Comparison of ENCODE assay signal across 8 cellular contexts in genomic region chr7:151080522-151081169, GRCh38. TPM values are rescaled to one million over a fixed set of nuclear protein-coding genes. Genes with fewer than 3 reads are reported as not detected.
A peak's percentile ranks its signal among the peaks of the same experiment; 100 is the strongest.
DNase-seq lines count a peak whose midpoint lies in the region; ATAC-seq, FAIRE-seq and TF ChIP-seq lines count a peak whose summit lies in the region.

FASTK (minus strand) TSS chr7:151080809; CDS start chr7:151080766, 43 bp downstream.

- H3K27ac Mint-ChIP-seq in WTC11 (peak within 1 kb of the TSS; percentile 85; the same call in 1 of the 2 replicates), immature natural killer cell (peak within 1 kb of the TSS; percentile 53 to 84 (median 82))

- CTCF ChIA-PET in WTC11 (lab: Charles Lee) = interaction anchor here (0.7 to 1.6 kb wide), 13 partner anchors 10 to 117 kb away, joined by 3 to 14 read pairs (median 5); partner anchors contain the start of gene ABCB8

- H3K27me3 Mint-ChIP-seq in WTC11 (ENCODE audit: low read depth) (peaks cover 3% of the 10 kb centered on the region; the same call in 1 of the 2 replicates), immature natural killer cell (ENCODE audit: low read depth in 3 of 3) (peaks cover 0 to 17% (median 2%) of the 10 kb centered on the region in 3 donors)

- peaks cover 13% of the 10 kb centered on the region for H3K36me3 ChIP-seq in bronchial epithelial cell (ENCODE audit: control insufficient read depth, insufficient read depth, low read length)

- peak within 1 kb of the TSS; percentile 92 for H3K4me3 ChIP-seq in bronchial epithelial cell (ENCODE audit: low read depth, low read length)

- no peak for TF ChIP-seq CTCF in WTC11 (IDR thresholded peaks at IDR 0.05)
- no peak for TF ChIP-seq CTCF in bronchial epithelial cell (IDR thresholded peaks at IDR 0.05; ENCODE audit: insufficient read depth, low read length, severe bottlenecking)

- peaks cover 43% of the 10 kb centered on the region for H3K4me1 Mint-ChIP-seq in WTC11
- H3K4me1 Mint-ChIP-seq in immature natural killer cell = peaks cover 39 to 45% of the 10 kb centered on the region in 2 donors

- H3K4me3 Mint-ChIP-seq in WTC11 (peak within 1 kb of the TSS; percentile 87), immature natural killer cell (peak within 1 kb of the TSS; percentile 82 to 88 (median 85))

- H3K36me3 Mint-ChIP-seq in WTC11 (peaks cover 3% of the 10 kb centered on the region; the same call in 1 of the 2 replicates), immature natural killer cell (peaks cover 0 to 1% (median 0%) of the 10 kb centered on the region in 3 donors)

- no peak for FAIRE-seq in bronchial epithelial cell (lab: Jason Lieb, UNC)

- DNase-seq in ACHN = peak; percentile 96
- peak; percentile 91 for DNase-seq in NCI-H2227 treated with DMSO at 0.1 percent for 48 hours (lab: John Stamatoyannopoulos, UW)
- peak; percentile 84 for DNase-seq in WTC11 (ENCODE audit: low spot score)
- DNase-seq in bronchial epithelial cell (ENCODE audit: low read depth) = peak; percentile 74
- DNase-seq in immature natural killer cell = peak; percentile 88
- peak; percentile 65 for DNase-seq in smooth muscle cell of the brain vasculature (ENCODE audit: low read depth, low spot score)

- POLR2A ChIA-PET in WTC11 (lab: Charles Lee) = interaction anchor here (0.5 to 1.6 kb wide), 5 partner anchors 18 to 699 kb away, joined by 3 to 13 read pairs (median 3); no protein-coding TSS in a partner anchor

- in situ Hi-C loops in ACHN (cut with HindIII; ENCODE audit: low pct_ligation_motif_present, low pct_unique_long_range_greater_than_20kb, low sequenced_read_pairs) = no loop called here

- H3K9me3 Mint-ChIP-seq in WTC11 (no peaks in the 10 kb centered on the region), immature natural killer cell (no peaks in the 10 kb centered on the region)

- peak; percentile 81 for ATAC-seq in GM18907 (IDR thresholded peaks at IDR 0.05; ENCODE audit: unreplicated experiment)
- peak; percentile 73 for ATAC-seq in HG03135 (IDR thresholded peaks at IDR 0.05; ENCODE audit: unreplicated experiment)
- peak; percentile 45 for ATAC-seq in WTC11

- no peaks in the 10 kb centered on the region for H3K27me3 ChIP-seq in bronchial epithelial cell (ENCODE audit: control insufficient read depth, insufficient read depth, low read length)

TF ChIP-seq in WTC11, 78 proteins besides CTCF, POLR2A, EP300 and RAD21 (continues in another document):
- TF ChIP-seq SMAD3 (CRISPR knock-in tag; IDR thresholded peaks at IDR 0.05; ENCODE audit: borderline replicate concordance) (0 out of 2 replicates have a peak, but pooled peaks have one; percentile 18), CBFB (CRISPR knock-in tag; IDR thresholded peaks at IDR 0.05; ENCODE audit: low read depth) (no peak), JUN (CRISPR knock-in tag; IDR thresholded peaks at IDR 0.05) (peak; percentile 70), ZNF317 (CRISPR knock-in tag; IDR thresholded peaks at IDR 0.05; ENCODE audit: borderline replicate concordance, low read depth) (0 out of 2 replicates have a peak, but pooled peaks have one; percentile 31), NR2C2 (CRISPR knock-in tag; IDR thresholded peaks at IDR 0.05) (no peak), ARID4B (CRISPR knock-in tag; IDR thresholded peaks at IDR 0.05; ENCODE audit: borderline replicate concordance) (peak; percentile 58; the same call in 1 of the 2 replicates), SP1 (CRISPR knock-in tag; conservative IDR thresholded peaks at IDR 0.05) (peak; percentile 66; the same call in 1 of the 2 replicates), MYBL2 (CRISPR knock-in tag; IDR thresholded peaks at IDR 0.05) (peak; percentile 24; the same call in 1 of the 2 replicates), ZNF281 (CRISPR knock-in tag; IDR thresholded peaks at IDR 0.05) (no peak), CREM (CRISPR knock-in tag; IDR thresholded peaks at IDR 0.05) (no peak; the same call in 1 of the 2 replicates), NFYB (CRISPR knock-in tag; conservative IDR thresholded peaks at IDR 0.05; ENCODE audit: low read depth) (0 out of 2 replicates have a peak, but pooled peaks have one; percentile 8)
- TF ChIP-seq, protein P1, sequence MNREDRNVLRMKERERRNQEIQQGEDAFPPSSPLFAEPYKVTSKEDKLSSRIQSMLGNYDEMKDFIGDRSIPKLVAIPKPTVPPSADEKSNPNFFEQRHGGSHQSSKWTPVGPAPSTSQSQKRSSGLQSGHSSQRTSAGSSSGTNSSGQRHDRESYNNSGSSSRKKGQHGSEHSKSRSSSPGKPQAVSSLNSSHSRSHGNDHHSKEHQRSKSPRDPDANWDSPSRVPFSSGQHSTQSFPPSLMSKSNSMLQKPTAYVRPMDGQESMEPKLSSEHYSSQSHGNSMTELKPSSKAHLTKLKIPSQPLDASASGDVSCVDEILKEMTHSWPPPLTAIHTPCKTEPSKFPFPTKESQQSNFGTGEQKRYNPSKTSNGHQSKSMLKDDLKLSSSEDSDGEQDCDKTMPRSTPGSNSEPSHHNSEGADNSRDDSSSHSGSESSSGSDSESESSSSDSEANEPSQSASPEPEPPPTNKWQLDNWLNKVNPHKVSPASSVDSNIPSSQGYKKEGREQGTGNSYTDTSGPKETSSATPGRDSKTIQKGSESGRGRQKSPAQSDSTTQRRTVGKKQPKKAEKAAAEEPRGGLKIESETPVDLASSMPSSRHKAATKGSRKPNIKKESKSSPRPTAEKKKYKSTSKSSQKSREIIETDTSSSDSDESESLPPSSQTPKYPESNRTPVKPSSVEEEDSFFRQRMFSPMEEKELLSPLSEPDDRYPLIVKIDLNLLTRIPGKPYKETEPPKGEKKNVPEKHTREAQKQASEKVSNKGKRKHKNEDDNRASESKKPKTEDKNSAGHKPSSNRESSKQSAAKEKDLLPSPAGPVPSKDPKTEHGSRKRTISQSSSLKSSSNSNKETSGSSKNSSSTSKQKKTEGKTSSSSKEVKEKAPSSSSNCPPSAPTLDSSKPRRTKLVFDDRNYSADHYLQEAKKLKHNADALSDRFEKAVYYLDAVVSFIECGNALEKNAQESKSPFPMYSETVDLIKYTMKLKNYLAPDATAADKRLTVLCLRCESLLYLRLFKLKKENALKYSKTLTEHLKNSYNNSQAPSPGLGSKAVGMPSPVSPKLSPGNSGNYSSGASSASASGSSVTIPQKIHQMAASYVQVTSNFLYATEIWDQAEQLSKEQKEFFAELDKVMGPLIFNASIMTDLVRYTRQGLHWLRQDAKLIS (CRISPR knock-in tag; IDR thresholded peaks at IDR 0.05; ENCODE audit: borderline replicate concordance) = no peak

RNA-seq across cellular contexts. Expression of gene FASTK, which starts in this region (rescaled TPM):
- total RNA-seq in WTC11 (2021) = 62.1 to 70.2 TPM (median 67.7 TPM) in 3 replicates
- 51.6 and 65.8 TPM in 2 replicates for total RNA-seq in bronchial epithelial cell
- polyA plus RNA-seq in immature natural killer cell = 10 to 100 TPM; 49.0 to 57.6 (median 51.2) TPM

Comparison
In these comparisons a context has a peak if more than half of its experiments do, and no peak if none do; other contexts are left out.
1. Peak in every context shown above with its lines: DNase-seq, ATAC-seq and H3K4me3 ChIP-seq.